34 cellular contexts compared by ENCODE assay signal in the genomic region with DNA sequence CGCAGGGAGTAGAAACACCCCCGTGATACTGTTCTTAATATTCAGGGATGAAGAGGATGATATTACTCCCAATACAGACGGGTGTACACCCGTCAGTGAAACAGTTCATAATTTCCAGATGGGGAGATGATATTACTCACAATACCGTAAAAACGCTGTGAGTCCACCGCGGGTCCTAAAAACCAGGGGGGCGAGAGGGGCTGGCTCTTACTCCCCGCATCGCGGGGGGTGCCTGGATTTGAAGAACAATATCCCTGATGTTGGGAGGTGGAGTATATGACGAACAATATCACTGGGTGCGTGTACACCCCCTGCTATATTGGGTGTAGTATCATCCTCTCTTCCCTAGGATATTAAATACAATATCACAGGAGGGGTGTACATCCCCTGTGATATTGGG. TPM values are rescaled to one million over a fixed set of nuclear protein-coding genes. Genes with fewer than 3 reads are reported as not detected.
DNase-seq lines count a peak whose midpoint lies in the region; ATAC-seq and TF ChIP-seq lines count a peak whose summit lies in the region.
"Had no signal": no experiment of that assay in that cellular context is flagged by ENCODE, and none has a peak within 500 bp of the region (broad histone marks: within the 10 kb centered on the region; RNA-seq: fewer than 3 reads in every experiment).

No MANE protein-coding gene starts in this region.

- H3K27ac ChIP-seq in RWPE1, result no peak overlapping the region
- H3K27ac ChIP-seq: ascending aorta, cardiac muscle cell, coronary artery, HL-60, skin epidermis, testis, vagina had no signal

- no peaks in the 10 kb centered on the region for H3K4me1 Mint-ChIP-seq in activated CD4-positive, alpha-beta T cell treated with anti-CD3 and anti-CD28 coated beads, Interleukin-2, amount 10 ng/mL, durations not matched to agents 24 days and 14 days
- no peaks in the 10 kb centered on the region for H3K4me1 Mint-ChIP-seq in activated naive CD8-positive, alpha-beta T cell treated with anti-CD3 and anti-CD28 coated beads, Interleukin-2, amount 50 U/mL, for 24 hours
- H3K4me1 Mint-ChIP-seq: activated naive CD4-positive, alpha-beta T cell treated with anti-CD3 and anti-CD28 coated beads, Interleukin-2, amount 50 U/mL, for 24 hours; CD4-positive, alpha-beta memory T cell; GM23338; naive thymus-derived CD8-positive, alpha-beta T cell; stimulated activated naive B cell treated with anti-CD40 and anti-IgM and Interleukin-4, amounts not matched to agents 10 μg/mL and 1 μg/mL and 100 μg/mL, for 72 hours had no signal

- CTCF ChIA-PET in RWPE1 (lab: Yijun Ruan, JAX), result no interaction called here

- no peaks in the 10 kb centered on the region for H3K36me3 Mint-ChIP-seq in activated CD4-positive, alpha-beta T cell treated with anti-CD3 and anti-CD28 coated beads, Interleukin-2, amount 10 ng/mL, durations not matched to agents 24 days and 14 days (ENCODE audit: low read depth)
- no peaks in the 10 kb centered on the region for H3K36me3 Mint-ChIP-seq in activated naive CD8-positive, alpha-beta T cell treated with anti-CD3 and anti-CD28 coated beads, Interleukin-2, amount 50 U/mL, for 24 hours (ENCODE audit: low read depth)
- H3K36me3 Mint-ChIP-seq: activated naive CD4-positive, alpha-beta T cell treated with anti-CD3 and anti-CD28 coated beads, Interleukin-2, amount 50 U/mL, for 24 hours; CD4-positive, alpha-beta memory T cell; naive thymus-derived CD8-positive, alpha-beta T cell; stimulated activated naive B cell treated with anti-CD40 and anti-IgM and Interleukin-4, amounts not matched to agents 10 μg/mL and 1 μg/mL and 100 μg/mL, for 72 hours had no signal

- ATAC-seq in activated naive CD8-positive, alpha-beta T cell treated with anti-CD3 and anti-CD28 coated beads, Interleukin-2, amount 50 U/mL, for 24 hours, result peak; percentile 47
- no peak for ATAC-seq in HG03159 (IDR thresholded peaks at IDR 0.05; ENCODE audit: unreplicated experiment)
- ATAC-seq: activated CD4-positive, CD25-positive, alpha-beta regulatory T cell treated with anti-CD3 and anti-CD28 coated beads, Interleukin-2, amount 50 U/mL, for 24 hours; GM23338 had no signal

- DNase-seq in activated CD4-positive, alpha-beta T cell treated with anti-CD3 and anti-CD28 coated beads, Interleukin-2, amount 10 ng/mL, durations not matched to agents 24 days and 14 days, result peak; percentile 88
- no peak for DNase-seq in activated CD4-positive, alpha-beta T cell treated with anti-CD3 and anti-CD28 coated beads, Interleukin-2, amount 50 U/mL, for 48 hours
- peak; percentile 2 for DNase-seq in stimulated activated CD8-positive, alpha-beta memory T cell treated with anti-CD3 and anti-CD28 coated beads, Interleukin-7, amount 100 ng/mL, for 24 hours (ENCODE audit: low read depth)
- no peak for DNase-seq in stimulated activated CD8-positive, alpha-beta memory T cell treated with anti-CD3 and anti-CD28 coated beads, Interleukin-4, amount 100 ng/mL, for 48 hours
- no peak for DNase-seq in activated naive CD8-positive, alpha-beta T cell treated with anti-CD3 and anti-CD28 coated beads, Interleukin-2, amount 50 U/mL, for 24 hours
- DNase-seq in pons (ENCODE audit: low spot score) (no peak), RWPE1 (ENCODE audit: low spot score) (no peak)
- DNase-seq: DMS153; effector memory CD4-positive, alpha-beta T cell; glutamatergic neuron; midbrain; MV-4-11; NCI-H1436 treated with DMSO at 0.1 percent for 48 hours; NCI-H446 treated with DMSO at 0.1 percent for 48 hours; NCI-H82; RPMI8226; stimulated activated naive B cell treated with anti-CD40 and anti-IgM and Interleukin-4, amounts not matched to agents 10 μg/mL and 1 μg/mL and 100 μg/mL, for 72 hours; testis had no signal

- H3K9me3 Mint-ChIP-seq in activated CD4-positive, alpha-beta T cell treated with anti-CD3 and anti-CD28 coated beads, Interleukin-2, amount 10 ng/mL, durations not matched to agents 24 days and 14 days, result no peaks in the 10 kb centered on the region
- no peaks in the 10 kb centered on the region for H3K9me3 Mint-ChIP-seq in activated naive CD8-positive, alpha-beta T cell treated with anti-CD3 and anti-CD28 coated beads, Interleukin-2, amount 50 U/mL, for 24 hours
- H3K9me3 Mint-ChIP-seq: activated naive CD4-positive, alpha-beta T cell treated with anti-CD3 and anti-CD28 coated beads, Interleukin-2, amount 50 U/mL, for 24 hours; CD4-positive, alpha-beta memory T cell; naive thymus-derived CD8-positive, alpha-beta T cell; stimulated activated naive B cell treated with anti-CD40 and anti-IgM and Interleukin-4, amounts not matched to agents 10 μg/mL and 1 μg/mL and 100 μg/mL, for 72 hours had no signal

- intact Hi-C loops in activated CD4-positive, alpha-beta T cell treated with anti-CD3 and anti-CD28 coated beads, Interleukin-2, amount 10 ng/mL, durations not matched to agents 24 days and 14 days (cut with micrococcal nuclease), result loop anchor here (2.0 kb wide), 1 partner anchor 48 kb away; a partner anchor contains a TSS

- H3K4me3 Mint-ChIP-seq in activated CD4-positive, alpha-beta T cell treated with anti-CD3 and anti-CD28 coated beads, Interleukin-2, amount 10 ng/mL, durations not matched to agents 24 days and 14 days, result no peak overlapping the region
- H3K4me3 Mint-ChIP-seq in activated naive CD8-positive, alpha-beta T cell treated with anti-CD3 and anti-CD28 coated beads, Interleukin-2, amount 50 U/mL, for 24 hours, result no peak overlapping the region
- H3K4me3 Mint-ChIP-seq: activated naive CD4-positive, alpha-beta T cell treated with anti-CD3 and anti-CD28 coated beads, Interleukin-2, amount 50 U/mL, for 24 hours; CD4-positive, alpha-beta memory T cell; GM23338; naive thymus-derived CD8-positive, alpha-beta T cell; stimulated activated naive B cell treated with anti-CD40 and anti-IgM and Interleukin-4, amounts not matched to agents 10 μg/mL and 1 μg/mL and 100 μg/mL, for 72 hours had no signal

- H3K27ac Mint-ChIP-seq in activated CD4-positive, alpha-beta T cell treated with anti-CD3 and anti-CD28 coated beads, Interleukin-2, amount 10 ng/mL, durations not matched to agents 24 days and 14 days, result no peak overlapping the region
- H3K27ac Mint-ChIP-seq in activated naive CD8-positive, alpha-beta T cell treated with anti-CD3 and anti-CD28 coated beads, Interleukin-2, amount 50 U/mL, for 24 hours, result no peak overlapping the region
- H3K27ac Mint-ChIP-seq: activated naive CD4-positive, alpha-beta T cell treated with anti-CD3 and anti-CD28 coated beads, Interleukin-2, amount 50 U/mL, for 24 hours; CD4-positive, alpha-beta memory T cell; GM23338; naive thymus-derived CD8-positive, alpha-beta T cell; stimulated activated naive B cell treated with anti-CD40 and anti-IgM and Interleukin-4, amounts not matched to agents 10 μg/mL and 1 μg/mL and 100 μg/mL, for 72 hours had no signal

- TF ChIP-seq CTCF in RWPE1 (conservative IDR thresholded peaks at IDR 0.05; ENCODE audit: low read depth), result no peak

- H3K27me3 Mint-ChIP-seq in activated CD4-positive, alpha-beta T cell treated with anti-CD3 and anti-CD28 coated beads, Interleukin-2, amount 10 ng/mL, durations not matched to agents 24 days and 14 days, result no peaks in the 10 kb centered on the region
- H3K27me3 Mint-ChIP-seq in activated naive CD8-positive, alpha-beta T cell treated with anti-CD3 and anti-CD28 coated beads, Interleukin-2, amount 50 U/mL, for 24 hours, result no peaks in the 10 kb centered on the region
- H3K27me3 Mint-ChIP-seq: activated naive CD4-positive, alpha-beta T cell treated with anti-CD3 and anti-CD28 coated beads, Interleukin-2, amount 50 U/mL, for 24 hours had no signal

- POLR2A ChIA-PET in RWPE1 (lab: Yijun Ruan, JAX; ENCODE audit: low non-redundant PET), result no interaction called here

RNA-seq across cellular contexts. Expression of a gene that starts 20.5 kb away (rescaled TPM):
- total RNA-seq in activated CD4-positive, alpha-beta T cell treated with anti-CD3 and anti-CD28 coated beads, Interleukin-2, amount 10 ng/mL, durations not matched to agents 24 days and 14 days, result not detected in 2 replicates
- total RNA-seq: ascending aorta; cardiac muscle cell; CD4-positive, alpha-beta memory T cell; epithelial cell of proximal tubule; GM23338; lower leg skin; naive thymus-derived CD8-positive, alpha-beta T cell; osteoblast; renal cortical epithelial cell; vagina had no signal

RNA-seq across cellular contexts. Expression of a gene that starts 48.9 kb away (rescaled TPM):
- 21.5 and 22.4 TPM in 2 replicates for total RNA-seq in activated CD4-positive, alpha-beta T cell treated with anti-CD3 and anti-CD28 coated beads, Interleukin-2, amount 10 ng/mL, durations not matched to agents 24 days and 14 days
- total RNA-seq: cardiac muscle cell had no signal

Comparison
In these comparisons a context has a peak if more than half of its experiments do, and no peak if none do; other contexts are left out.
1. DNase-seq: peak in activated CD4-positive, alpha-beta T cell treated with anti-CD3 and anti-CD28 coated beads, Interleukin-2, amount 10 ng/mL, durations not matched to agents 24 days and 14 days (single experiment) and stimulated activated CD8-positive, alpha-beta memory T cell treated with anti-CD3 and anti-CD28 coated beads, Interleukin-7, amount 100 ng/mL, for 24 hours (single experiment); none in activated CD4-positive, alpha-beta T cell treated with anti-CD3 and anti-CD28 coated beads, Interleukin-2, amount 50 U/mL, for 48 hours (0 of 2), stimulated activated CD8-positive, alpha-beta memory T cell treated with anti-CD3 and anti-CD28 coated beads, Interleukin-4, amount 100 ng/mL, for 48 hours (single experiment), activated naive CD8-positive, alpha-beta T cell treated with anti-CD3 and anti-CD28 coated beads, Interleukin-2, amount 50 U/mL, for 24 hours (single experiment), pons (single experiment) and RWPE1 (single experiment).